ENCODE assay signal across 21 cellular contexts in the genomic region with DNA sequence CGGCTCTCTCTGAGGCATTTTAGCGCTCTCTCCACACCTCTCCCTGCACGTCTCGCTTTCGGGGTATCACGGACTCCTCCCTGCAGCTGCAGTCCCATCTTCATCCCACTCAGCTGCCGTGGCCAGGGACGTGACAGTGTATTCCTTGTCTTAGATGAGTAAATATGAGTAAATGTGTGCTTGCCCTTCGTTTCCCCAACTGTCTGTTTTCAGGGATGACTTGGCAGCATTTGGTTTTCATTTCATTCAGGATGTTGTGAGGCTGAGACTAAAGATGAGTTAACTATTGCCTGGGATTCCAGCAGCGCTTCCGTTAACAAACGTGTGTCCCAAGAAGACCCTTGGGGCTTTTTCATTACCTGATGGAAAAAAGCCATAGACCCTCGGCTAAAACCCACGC. TPM values are rescaled to one million over a fixed set of nuclear protein-coding genes. Genes with fewer than 3 reads are reported as not detected.
A peak's percentile ranks its signal among the peaks of the same experiment; 100 is the strongest.
DNase-seq lines count a peak whose midpoint lies in the region; ATAC-seq and TF ChIP-seq lines count a peak whose summit lies in the region.
"Had no signal": no experiment of that assay in that cellular context is flagged by ENCODE, and none has a peak within 500 bp of the region (broad histone marks: within the 10 kb centered on the region; RNA-seq: fewer than 3 reads in every experiment).

No MANE protein-coding gene starts in this region.

- H3K9me3 ChIP-seq in AG04450 (ENCODE audit: control insufficient read depth, insufficient read depth, low read length) (peaks cover 6% of the 10 kb centered on the region; the same call in 1 of the 2 replicates), MG63 (no peaks in the 10 kb centered on the region)
- H3K9me3 ChIP-seq: A549, gastroesophageal sphincter, prostate gland, suprapubic skin had no signal

- POLR2A ChIA-PET in AG04450 (lab: Yijun Ruan, JAX): no interaction called here

- no peak for ATAC-seq in sciatic nerve
- ATAC-seq: A549; activated CD4-positive, CD25-positive, alpha-beta regulatory T cell treated with anti-CD3 and anti-CD28 coated beads, Interleukin-2, amount 50 U/mL, for 24 hours; gastroesophageal sphincter; left cardiac atrium had no signal

- no peaks in the 10 kb centered on the region for H3K36me3 ChIP-seq in MG63
- H3K36me3 ChIP-seq: prostate gland, suprapubic skin had no signal

- no peak for TF ChIP-seq CTCF in AG04450 (IDR thresholded peaks at IDR 0.05; ENCODE audit: low read depth, low read length)
- no peak for TF ChIP-seq CTCF in HFF-Myc (IDR thresholded peaks at IDR 0.05; ENCODE audit: low read depth, low read length, missing control alignments)
- no peak for TF ChIP-seq CTCF in VCaP (conservative IDR thresholded peaks at IDR 0.05)

- no peaks in the 10 kb centered on the region for H3K27me3 ChIP-seq in AG04450 (ENCODE audit: control insufficient read depth, insufficient read depth, low read length)
- H3K27me3 ChIP-seq in MG63: no peaks in the 10 kb centered on the region
- H3K27me3 ChIP-seq: gastroesophageal sphincter had no signal

- CTCF ChIA-PET in AG04450 (lab: Charles Lee): no interaction called here

- intact Hi-C loops in sciatic nerve (cut with DNase I): no loop called here

- H3K27ac ChIP-seq in AG04450 (ENCODE audit: low read depth, low read length): peak overlapping the region; percentile 11
- H3K27ac ChIP-seq in VCaP: peak overlapping the region; percentile 49
- H3K27ac ChIP-seq: A549, gastroesophageal sphincter, prostate gland, suprapubic skin had no signal

- H3K4me3 ChIP-seq in AG04450 (ENCODE audit: low read depth, low read length) (no peak overlapping the region), HFF-Myc (replicated peaks; ENCODE audit: low read depth, low read length) (0 out of 2 replicates have a peak overlapping the region, but pooled peaks have one; percentile 0), MG63 (no peak overlapping the region)
- H3K4me3 ChIP-seq: A549, gastroesophageal sphincter, prostate gland, suprapubic skin had no signal

- DNase-seq in AG04450 (ENCODE audit: low read depth, low spot score) (no peak), HFF-Myc (ENCODE audit: extremely low read depth, low read depth) (peak; percentile 67), iris pigment epithelial cell (ENCODE audit: low read depth) (peak; percentile 32), NCI-H526 (lab: John Stamatoyannopoulos, UW) (no peak), MG63 (no peak), sciatic nerve (ENCODE audit: low spot score) (no peak), A172 (ENCODE audit: low spot score) (no peak)
- DNase-seq: activated T-cell treated with anti-CD3 and anti-CD28 coated beads, Interleukin-2, amount 50 U/mL, for 48 hours; CD4-positive, alpha-beta memory T cell; cortex of kidney; left cardiac atrium; NCI-H1105 treated with DMSO at 0.1 percent for 48 hours; NCI-H510A; SHP77 had no signal

RNA-seq across cellular contexts. Expression of gene GDNF, which starts 29.5 kb away (rescaled TPM):
- polyA plus RNA-seq in AG04450 (2011; rRNA removed): 2.2 and 2.8 TPM in 2 replicates
- 2.8 and 2.9 TPM in 2 replicates for polyA minus RNA-seq in AG04450 (2011; rRNA and poly(A)+ RNA removed)
- not detected in 2 replicates for total RNA-seq in MG63 (2014; rRNA removed; shearing (Covaris generic); ENCODE audit: low replicate concordance)
- total RNA-seq in sciatic nerve: not detected
- 0.31 TPM in 1 of 2 replicates, not detected in the other for total RNA-seq in A172 (2014; rRNA removed; shearing (Covaris generic))
- total RNA-seq: CD4-positive, alpha-beta memory T cell; T-helper 2 cell treated with Interferon-gamma antibody and Interleukin-4, amounts not matched to agents 100 ng/mL and 5 ng/mL, for 36 hours had no signal
- polyA plus RNA-seq: CD4-positive, alpha-beta memory T cell had no signal

Comparison
In these comparisons a context has a peak if more than half of its experiments do, and no peak if none do; other contexts are left out.
1. DNase-seq: peak in HFF-Myc (single experiment) and iris pigment epithelial cell (single experiment); none in AG04450 (single experiment), NCI-H526 (0 of 2), MG63 (single experiment), sciatic nerve (single experiment) and A172 (single experiment).